In genomic region chr11:88520391-88520790, GRCh38 we compare ENCODE assay signal across 20 cellular contexts.
DNase-seq lines count a peak whose midpoint lies in the region; ATAC-seq, FAIRE-seq and TF ChIP-seq lines count a peak whose summit lies in the region.
"Had no signal": no experiment of that assay in that cellular context is flagged by ENCODE, and none has a peak within 500 bp of the region (broad histone marks: within the 10 kb centered on the region; RNA-seq: fewer than 3 reads in every experiment).

No MANE protein-coding gene starts in this region.

- H3K4me3 ChIP-seq in RWPE2 (ENCODE audit: severe bottlenecking) (no peak overlapping the region), fibroblast of mammary gland (ENCODE audit: control insufficient read depth, low read depth, low read length) (no peak overlapping the region), mesenchymal stem cell (ENCODE audit: insufficient read depth in 1 of 2, low read depth in 1 of 2, low read length in 2 of 2) (no peak overlapping the region)
- H3K4me3 ChIP-seq: GM23338, MG63, Peyer's patch had no signal

- no peak overlapping the region for H3K4me3 Mint-ChIP-seq in activated CD4-positive, alpha-beta memory T cell treated with anti-CD3 and anti-CD28 coated beads, Interleukin-2, amount 10 ng/mL, durations not matched to agents 7 days and 5 days
- H3K4me3 Mint-ChIP-seq: GM23338 had no signal

- H3K4me1 ChIP-seq in RWPE2 (ENCODE audit: insufficient read depth, poor library complexity, severe bottlenecking) (peaks cover 11% of the 10 kb centered on the region), mesenchymal stem cell (ENCODE audit: control insufficient read depth, insufficient read depth, low read depth, low read length) (no peaks in the 10 kb centered on the region)
- H3K4me1 ChIP-seq: Caco-2, Peyer's patch had no signal

- no peak overlapping the region for H3K4ac ChIP-seq in mesenchymal stem cell (ENCODE audit: low read depth in 1 of 2, low read length in 2 of 2)

- H2BK5ac ChIP-seq in mesenchymal stem cell (ENCODE audit: low read depth, low read length, poor library complexity, severe bottlenecking): no peak overlapping the region

- H3K4me2 ChIP-seq in mesenchymal stem cell (ENCODE audit: low read length, poor library complexity, severe bottlenecking): no peak overlapping the region
- H3K4me2 ChIP-seq: GM23338, KMS-11 had no signal

- ATAC-seq in RWPE2 (ENCODE audit: low read depth): peak; percentile 81; the same call in 2 of the 3 replicates
- ATAC-seq: GM23338 had no signal

- no peak overlapping the region for H2BK12ac ChIP-seq in mesenchymal stem cell (ENCODE audit: low read length in 2 of 2)

- no peak overlapping the region for H2AK5ac ChIP-seq in mesenchymal stem cell (ENCODE audit: low read length, severe bottlenecking)

- H3K18ac ChIP-seq in mesenchymal stem cell (ENCODE audit: low read depth in 1 of 2, low read length in 2 of 2): no peak overlapping the region

- H3K27me3 ChIP-seq in RWPE2 (ENCODE audit: insufficient read depth, poor library complexity, severe bottlenecking): no peaks in the 10 kb centered on the region
- H3K27me3 ChIP-seq in mesenchymal stem cell (ENCODE audit: control insufficient read depth in 1 of 2, insufficient read depth in 1 of 2, low read length in 2 of 2): no peaks in the 10 kb centered on the region
- H3K27me3 ChIP-seq: MG63, Peyer's patch had no signal

- H3K36me3 Mint-ChIP-seq in activated CD4-positive, alpha-beta memory T cell treated with anti-CD3 and anti-CD28 coated beads, Interleukin-2, amount 10 ng/mL, durations not matched to agents 7 days and 5 days (ENCODE audit: low read depth): no peaks in the 10 kb centered on the region

- no peak overlapping the region for H3K23ac ChIP-seq in mesenchymal stem cell (ENCODE audit: low read length in 2 of 2)

- TF ChIP-seq CTCF in RWPE2 (IDR thresholded peaks at IDR 0.05; ENCODE audit: poor library complexity, severe bottlenecking): no peak
- no peak for TF ChIP-seq CTCF in fibroblast of mammary gland (conservative IDR thresholded peaks at IDR 0.05; ENCODE audit: control insufficient read depth, insufficient read depth, low read depth, low read length)

- H2BK120ac ChIP-seq in mesenchymal stem cell (ENCODE audit: low read depth, low read length): no peak overlapping the region

- H3K27ac Mint-ChIP-seq in activated CD4-positive, alpha-beta memory T cell treated with anti-CD3 and anti-CD28 coated beads, Interleukin-2, amount 10 ng/mL, durations not matched to agents 7 days and 5 days: no peak overlapping the region
- H3K27ac Mint-ChIP-seq: GM23338 had no signal

- H3K4me1 Mint-ChIP-seq in activated CD4-positive, alpha-beta memory T cell treated with anti-CD3 and anti-CD28 coated beads, Interleukin-2, amount 10 ng/mL, durations not matched to agents 7 days and 5 days: no peaks in the 10 kb centered on the region

- POLR2A ChIA-PET in activated CD4-positive, alpha-beta memory T cell treated with anti-CD3 and anti-CD28 coated beads, Interleukin-2, amount 10 ng/mL, durations not matched to agents 7 days and 5 days (lab: Charles Lee): no interaction called here

- H3K9me3 ChIP-seq in RWPE2 (ENCODE audit: severe bottlenecking) (no peaks in the 10 kb centered on the region), mesenchymal stem cell (ENCODE audit: control insufficient read depth, low read length) (no peaks in the 10 kb centered on the region)
- H3K9me3 ChIP-seq: Caco-2, MG63, Peyer's patch had no signal

- H3K9ac ChIP-seq in mesenchymal stem cell (ENCODE audit: low read length): no peak overlapping the region
- H3K9ac ChIP-seq: KMS-11 had no signal

- H3K79me1 ChIP-seq in mesenchymal stem cell (replicated peaks; ENCODE audit: low read length, poor library complexity, severe bottlenecking): no peaks in the 10 kb centered on the region

- H3K9me3 Mint-ChIP-seq in activated CD4-positive, alpha-beta memory T cell treated with anti-CD3 and anti-CD28 coated beads, Interleukin-2, amount 10 ng/mL, durations not matched to agents 7 days and 5 days: no peaks in the 10 kb centered on the region
- H3K9me3 Mint-ChIP-seq: GM23338 had no signal

- FAIRE-seq in GM12892 (lab: Jason Lieb, UNC): peak; percentile 42
- FAIRE-seq: GM12891, GM19239 had no signal

- H4K8ac ChIP-seq in mesenchymal stem cell (ENCODE audit: low read length): no peak overlapping the region

- CTCF ChIA-PET in activated CD4-positive, alpha-beta memory T cell treated with anti-CD3 and anti-CD28 coated beads, Interleukin-2, amount 10 ng/mL, durations not matched to agents 7 days and 5 days (lab: Charles Lee): no interaction called here

- no peak overlapping the region for H2AFZ ChIP-seq in mesenchymal stem cell (ENCODE audit: low read depth, low read length)

- peaks cover 7% of the 10 kb centered on the region for H3K27me3 Mint-ChIP-seq in activated CD4-positive, alpha-beta memory T cell treated with anti-CD3 and anti-CD28 coated beads, Interleukin-2, amount 10 ng/mL, durations not matched to agents 7 days and 5 days

- H3K14ac ChIP-seq in mesenchymal stem cell (ENCODE audit: low read length in 2 of 2): no peak overlapping the region

- H4K91ac ChIP-seq in mesenchymal stem cell (ENCODE audit: low read length): no peak overlapping the region

- H3K36me3 ChIP-seq in RWPE2 (ENCODE audit: low read depth) (no peaks in the 10 kb centered on the region), mesenchymal stem cell (ENCODE audit: control insufficient read depth in 1 of 2, insufficient read depth in 2 of 2, low read depth in 1 of 2, low read length in 2 of 2) (no peaks in the 10 kb centered on the region)
- H3K36me3 ChIP-seq: MG63, Peyer's patch had no signal

- no peak for DNase-seq in GM12892 (ENCODE audit: insufficient read length)
- no peak for DNase-seq in RWPE2 (ENCODE audit: low spot score)
- DNase-seq in fibroblast of mammary gland (ENCODE audit: low read depth): peak; percentile 51
- peak; percentile 45 for DNase-seq in mesenchymal stem cell
- no peak for DNase-seq in activated CD4-positive, alpha-beta memory T cell treated with anti-CD3 and anti-CD28 coated beads, Interleukin-2, amount 10 ng/mL, durations not matched to agents 7 days and 5 days
- DNase-seq in activated effector memory CD4-positive, alpha-beta T cell treated with Interleukin-2 at 50 U/mL for 16 hours: no peak
- no peak for DNase-seq in stimulated activated CD4-positive, alpha-beta T cell treated with anti-CD3 and anti-CD28 coated beads, Interleukin-12 subunit alpha, Interleukin-12 subunit beta, amount 100 ng/mL, for 4 hours
- DNase-seq in stimulated activated CD4-positive, alpha-beta T cell treated with anti-CD3 and anti-CD28 coated beads, Interleukin-4, amount 100 ng/mL, for 24 hours: no peak
- DNase-seq: Caco-2, MG63, NCI-H1105, NCI-H1694 treated with DMSO at 0.1 percent for 48 hours, NCI-H446 treated with DMSO at 0.1 percent for 48 hours, Peyer's patch, SIG-M5 had no signal

- no peak overlapping the region for H2BK15ac ChIP-seq in mesenchymal stem cell (ENCODE audit: low read depth, poor library complexity, severe bottlenecking)

- H3K27ac ChIP-seq in RWPE2 (ENCODE audit: poor library complexity, severe bottlenecking) (no peak overlapping the region), mesenchymal stem cell (ENCODE audit: low read length, poor library complexity, severe bottlenecking) (no peak overlapping the region)
- H3K27ac ChIP-seq: HL-60, KMS-11, Peyer's patch had no signal

- TF ChIP-seq POLR2A in GM12892 (IDR thresholded peaks at IDR 0.05; ENCODE audit: low read depth, low read length): no peak

Comparison
In these comparisons a context has a peak if more than half of its experiments do, and no peak if none do; other contexts are left out.
1. DNase-seq: peak in fibroblast of mammary gland (single experiment) and mesenchymal stem cell (single experiment); none in GM12892 (single experiment), RWPE2 (single experiment), activated CD4-positive, alpha-beta memory T cell treated with anti-CD3 and anti-CD28 coated beads, Interleukin-2, amount 10 ng/mL, durations not matched to agents 7 days and 5 days (single experiment), activated effector memory CD4-positive, alpha-beta T cell treated with Interleukin-2 at 50 U/mL for 16 hours (single experiment), stimulated activated CD4-positive, alpha-beta T cell treated with anti-CD3 and anti-CD28 coated beads, Interleukin-12 subunit alpha, Interleukin-12 subunit beta, amount 100 ng/mL, for 4 hours (single experiment) and stimulated activated CD4-positive, alpha-beta T cell treated with anti-CD3 and anti-CD28 coated beads, Interleukin-4, amount 100 ng/mL, for 24 hours (single experiment).